32 cellular contexts compared by ENCODE assay signal in the genomic region with DNA sequence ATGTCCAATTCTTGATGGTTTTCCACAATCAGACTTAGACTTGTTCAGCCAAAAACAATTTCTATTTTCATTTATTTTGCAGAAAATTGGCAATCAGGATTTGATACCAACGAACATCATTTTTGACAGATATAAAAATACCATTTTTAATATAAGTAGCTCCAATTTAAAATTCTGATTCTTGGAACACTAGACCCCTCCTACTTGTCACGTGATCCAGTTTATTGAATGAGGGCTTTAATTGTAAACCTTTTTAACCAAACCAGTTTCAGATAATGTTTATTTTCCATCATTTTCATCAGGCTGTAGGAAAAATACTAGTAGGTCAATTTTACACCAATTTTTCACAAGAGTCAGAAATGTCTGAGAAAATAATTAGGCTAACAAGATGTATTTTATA.
DNase-seq lines count a peak whose midpoint lies in the region; ATAC-seq, FAIRE-seq and TF ChIP-seq lines count a peak whose summit lies in the region.
"Had no signal": no experiment of that assay in that cellular context is flagged by ENCODE, and none has a peak within 500 bp of the region (broad histone marks: within the 10 kb centered on the region; RNA-seq: fewer than 3 reads in every experiment).

No MANE protein-coding gene starts in this region.

- 1% methylated on average over 2 of the region's 2 CpGs for WGBS in HepG2 (ENCODE audit: low lambda C conversion rate)
- 39% methylated on average over 2 of the region's 2 CpGs for WGBS in right lobe of liver (ENCODE audit: insufficient coverage, low coverage, low lambda C conversion rate, missing lambda C conversion rate)
- 0% methylated on average over 2 of the region's 2 CpGs for WGBS in GM12878 (ENCODE audit: insufficient coverage, insufficient replicate concordance, low lambda C conversion rate, missing lambda C conversion rate)
- 9% methylated on average over 2 of the region's 2 CpGs for WGBS in K562 (ENCODE audit: insufficient coverage, low coverage, missing lambda C conversion rate)

- H3K9me1 ChIP-seq in K562 (ENCODE audit: control insufficient read depth, insufficient read depth, low read length) = no peaks in the 10 kb centered on the region

- POLR2A ChIA-PET in HepG2 (lab: Yijun Ruan, JAX) = no interaction called here
- POLR2A ChIA-PET in GM12878 (lab: Charles Lee) = no interaction called here
- POLR2A ChIA-PET in K562 (lab: Yijun Ruan, JAX) = no interaction called here

- no peak overlapping the region for H3K27ac ChIP-seq in HepG2 (ENCODE audit: extremely low read length, insufficient read depth, low read length)
- H3K27ac ChIP-seq in right lobe of liver = no peak overlapping the region
- H3K27ac ChIP-seq in GM12878 (ENCODE audit: control insufficient read depth, insufficient read depth) = no peak overlapping the region
- H3K27ac ChIP-seq in K562 (ENCODE audit: extremely low read depth, low read depth, low read length) = no peak overlapping the region
- H3K27ac ChIP-seq: 22Rv1; A549; BLaER1; BLaER1 treated with 17β-estradiol and CSF1 and Interleukin-3, amounts not matched to agents 10 nM and 100 nM; C4-2B had no signal

- TF ChIP-seq RAD21 in HepG2 (CRISPR knock-in tag; IDR thresholded peaks at IDR 0.05) = no peak
- TF ChIP-seq RAD21 in GM12878 (IDR thresholded peaks at IDR 0.05; ENCODE audit: insufficient read depth, low read depth, low read length) = no peak
- TF ChIP-seq RAD21 in K562 (CRISPR knock-in tag; conservative IDR thresholded peaks at IDR 0.05 in 1 of 2, IDR thresholded peaks at IDR 0.05 in 1 of 2) = no peak

- RAD21 ChIA-PET in GM12878 (lab: Charles Lee; ENCODE audit: unreplicated experiment) = no interaction called here

- intact Hi-C loops in HepG2 (cut with micrococcal nuclease; ENCODE audit: unreplicated experiment) = no loop called here
- intact Hi-C loops in right lobe of liver (cut with DNase I) = no loop called here
- intact Hi-C loops in GM12878 (cut with micrococcal nuclease; ENCODE audit: unreplicated experiment) = no loop called here
- intact Hi-C loops in K562 (cut with micrococcal nuclease) = no loop called here

- H3K4me3 ChIP-seq in HepG2 (replicated peaks in 1 of 3; ENCODE audit: insufficient read depth in 1 of 3, low read depth in 2 of 3, low read length in 3 of 3) (no peak overlapping the region), right lobe of liver (no peak overlapping the region), GM12878 (no peak overlapping the region), K562 (no peak overlapping the region), H7 (ENCODE audit: insufficient read depth, low read depth, low read length) (no peak overlapping the region)
- H3K4me3 ChIP-seq: A549; BLaER1; BLaER1 treated with 17β-estradiol and CSF1 and Interleukin-3, amounts not matched to agents 10 nM and 100 nM had no signal

- no peak for ATAC-seq in HepG2
- no peak for ATAC-seq in right lobe of liver
- no peak for ATAC-seq in GM12878
- no peak for ATAC-seq in K562
- ATAC-seq: A549; CD8-positive, alpha-beta T cell had no signal

- H3K9me3 ChIP-seq in HepG2 (ENCODE audit: low read length) (no peaks in the 10 kb centered on the region), right lobe of liver (no peaks in the 10 kb centered on the region), GM12878 (replicated peaks; ENCODE audit: control insufficient read depth, insufficient read depth, low read length) (no peaks in the 10 kb centered on the region), K562 (replicated peaks; ENCODE audit: control insufficient read depth, insufficient read depth, low read depth, low read length) (no peaks in the 10 kb centered on the region)
- H3K9me3 ChIP-seq: A549; BE2C; BLaER1; BLaER1 treated with 17β-estradiol and CSF1 and Interleukin-3, amounts not matched to agents 10 nM and 100 nM; Caco-2 had no signal

- TF ChIP-seq CTCF in HepG2 (CRISPR knock-in tag; IDR thresholded peaks at IDR 0.05) (no peak), right lobe of liver (IDR thresholded peaks at IDR 0.05) (no peak), GM12878 (IDR thresholded peaks at IDR 0.05 in 2 of 3, conservative IDR thresholded peaks at IDR 0.05 in 1 of 3; ENCODE audit: control insufficient read depth in 2 of 3, extremely low read depth in 1 of 3, insufficient read depth in 1 of 3, low read depth in 3 of 3, low read length in 3 of 3) (no peak), K562 (IDR thresholded peaks at IDR 0.05 in 2 of 3, conservative IDR thresholded peaks at IDR 0.05 in 1 of 3; ENCODE audit: insufficient read depth in 2 of 3, low read depth in 1 of 3, low read length in 3 of 3) (no peak)

- BruUV-seq in HepG2 (replicated peaks; lab: Mats Ljungman, UMichigan) (no TSS peak), GM12878 (replicated peaks; lab: Mats Ljungman, UMichigan) (no TSS peak), K562 (replicated peaks; lab: Mats Ljungman, UMichigan) (no TSS peak)

- FAIRE-seq in HepG2 (lab: Jason Lieb, UNC) = no peak
- FAIRE-seq in GM12878 (lab: Jason Lieb, UNC) = no peak
- FAIRE-seq in K562 (lab: Jason Lieb, UNC) = no peak
- FAIRE-seq: A204.1, A549 had no signal

- H3K79me2 ChIP-seq in HepG2 (ENCODE audit: insufficient read depth, low read length) (no peaks in the 10 kb centered on the region), GM12878 (ENCODE audit: control insufficient read depth, insufficient read depth, low read length) (no peaks in the 10 kb centered on the region), K562 (ENCODE audit: control insufficient read depth, insufficient read depth, low read length) (no peaks in the 10 kb centered on the region)

- CTCF ChIA-PET in HepG2 (lab: Yijun Ruan, JAX; ENCODE audit: low intra/inter-chr PET ratio, low total read pairs) = no interaction called here
- CTCF ChIA-PET in GM12878 (lab: Yijun Ruan, JAX) = no interaction called here
- CTCF ChIA-PET in K562 (lab: Yijun Ruan, JAX; ENCODE audit: low intra/inter-chr PET ratio) = no interaction called here

- H3K9ac ChIP-seq in HepG2 (ENCODE audit: insufficient read depth, low read depth, low read length) (no peak overlapping the region), GM12878 (ENCODE audit: control insufficient read depth, insufficient read depth, low read length) (no peak overlapping the region), K562 (ENCODE audit: insufficient read depth in 1 of 2, low read depth in 2 of 2, low read length in 2 of 2) (no peak overlapping the region)
- H3K9ac ChIP-seq: BLaER1; BLaER1 treated with 17β-estradiol and CSF1 and Interleukin-3, amounts not matched to agents 10 nM and 100 nM had no signal

- H4K20me1 ChIP-seq in HepG2 (ENCODE audit: insufficient read depth, low read length) = no peaks in the 10 kb centered on the region
- no peaks in the 10 kb centered on the region for H4K20me1 ChIP-seq in GM12878 (ENCODE audit: control insufficient read depth, insufficient read depth)
- H4K20me1 ChIP-seq in K562 (replicated peaks; ENCODE audit: control insufficient read depth, insufficient read depth, low read length) = no peaks in the 10 kb centered on the region
- H4K20me1 ChIP-seq: BLaER1; BLaER1 treated with 17β-estradiol and CSF1 and Interleukin-3, amounts not matched to agents 10 nM and 100 nM had no signal

- TF ChIP-seq EP300 in HepG2 (IDR thresholded peaks at IDR 0.05; ENCODE audit: low read depth in 2 of 2, low read length in 2 of 2) (no peak), HepG2 (CRISPR knock-in tag; IDR thresholded peaks at IDR 0.05; ENCODE audit: borderline replicate concordance) (no peak), GM12878 (IDR thresholded peaks at IDR 0.05; ENCODE audit: borderline replicate concordance in 1 of 2, control insufficient read depth in 1 of 2, low read depth in 2 of 2, low read length in 2 of 2) (no peak), K562 (IDR thresholded peaks at IDR 0.05; ENCODE audit: low read length) (no peak)

- no peak for TF ChIP-seq POLR2A in HepG2 (IDR thresholded peaks at IDR 0.05; ENCODE audit: insufficient read depth in 1 of 2, low read depth in 2 of 2, low read length in 2 of 2)
- TF ChIP-seq POLR2A in right lobe of liver (IDR thresholded peaks at IDR 0.05) = no peak
- TF ChIP-seq POLR2A in GM12878 (IDR thresholded peaks at IDR 0.05; ENCODE audit: low read depth, low read length) = no peak
- no peak for TF ChIP-seq POLR2A in K562 (conservative IDR thresholded peaks at IDR 0.05)

- H3K4me1 ChIP-seq in HepG2 (ENCODE audit: insufficient read depth, low read length) (no peaks in the 10 kb centered on the region), right lobe of liver (no peaks in the 10 kb centered on the region), GM12878 (ENCODE audit: control insufficient read depth, insufficient read depth, low read length) (no peaks in the 10 kb centered on the region), K562 (replicated peaks in 1 of 2; ENCODE audit: control insufficient read depth in 2 of 2, insufficient read depth in 2 of 2, low read length in 2 of 2) (no peaks in the 10 kb centered on the region)
- H3K4me1 ChIP-seq: A549; BE2C; BLaER1; BLaER1 treated with 17β-estradiol and CSF1 and Interleukin-3, amounts not matched to agents 10 nM and 100 nM; Caco-2 had no signal

- no peak overlapping the region for H2AFZ ChIP-seq in HepG2 (ENCODE audit: low read length)
- no peak overlapping the region for H2AFZ ChIP-seq in GM12878 (ENCODE audit: control insufficient read depth, low read depth, low read length)
- H2AFZ ChIP-seq in K562 (ENCODE audit: low read depth, low read length) = no peak overlapping the region

- H3K27me3 ChIP-seq in HepG2 (ENCODE audit: control insufficient read depth in 1 of 2, insufficient read depth in 2 of 2, low read length in 2 of 2) = no peaks in the 10 kb centered on the region
- H3K27me3 ChIP-seq in right lobe of liver = no peaks in the 10 kb centered on the region
- H3K27me3 ChIP-seq in GM12878 (replicated peaks in 1 of 2; ENCODE audit: control insufficient read depth in 2 of 2, insufficient read depth in 2 of 2, low read length in 1 of 2) = no peaks in the 10 kb centered on the region
- no peaks in the 10 kb centered on the region for H3K27me3 ChIP-seq in K562 (ENCODE audit: control insufficient read depth in 2 of 2, insufficient read depth in 2 of 2, low read length in 2 of 2)
- H3K27me3 ChIP-seq in H7 (ENCODE audit: control insufficient read depth, insufficient read depth, low read length) = no peaks in the 10 kb centered on the region
- H3K27me3 ChIP-seq: BE2C; BLaER1; BLaER1 treated with 17β-estradiol and CSF1 and Interleukin-3, amounts not matched to agents 10 nM and 100 nM had no signal

- H3K36me3 ChIP-seq in HepG2 (replicated peaks in 1 of 2; ENCODE audit: control insufficient read depth in 1 of 2, insufficient read depth in 2 of 2, low read length in 2 of 2) (no peaks in the 10 kb centered on the region), right lobe of liver (no peaks in the 10 kb centered on the region), GM12878 (ENCODE audit: control insufficient read depth in 2 of 2, insufficient read depth in 2 of 2, low read length in 1 of 2) (no peaks in the 10 kb centered on the region), K562 (ENCODE audit: control insufficient read depth, insufficient read depth, low read length) (no peaks in the 10 kb centered on the region), H7 (replicated peaks; ENCODE audit: control insufficient read depth, insufficient read depth, low read length) (no peaks in the 10 kb centered on the region)
- H3K36me3 ChIP-seq: BE2C; BLaER1; BLaER1 treated with 17β-estradiol and CSF1 and Interleukin-3, amounts not matched to agents 10 nM and 100 nM had no signal

- SMC1A ChIA-PET in GM12878 (lab: Charles Lee; ENCODE audit: uncharacterized antibody, unreplicated experiment) = no interaction called here

- in situ Hi-C loops in HepG2 (cut with HindIII; ENCODE audit: extremely low pct_ligation_motif_present, low pct_unique_long_range_greater_than_20kb) (no loop called here), GM12878 (cut with MboI) (no loop called here), K562 (cut with MboI) (no loop called here)

- DNase-seq in HepG2 (ENCODE audit: low spot score) (no peak), right lobe of liver (no peak), GM12878 (ENCODE audit: low read depth, low spot score) (no peak), K562 (ENCODE audit: extremely low read depth in 1 of 4, low spot score in 3 of 4) (no peak), H7 (no peak), NCI-H1930 (lab: John Stamatoyannopoulos, UW) (no peak)
- DNase-seq: 8988T; ACHN; AML-193; BE2C; C1 segment of cervical spinal cord; Caco-2; Calu3; CD4-positive, alpha-beta memory T cell; CD4-positive, alpha-beta T cell; CD4-positive, CD25-positive, alpha-beta regulatory T cell; CD8-positive, alpha-beta memory T cell; CD8-positive, alpha-beta T cell; COR-L47; DMS 273 treated with DMSO at 0.1 percent for 48 hours; DMS153; DMS53; DMS79; DMS79 treated with DMSO at 0.1 percent for 48 hours; DND-41; EL had no signal

- no peak overlapping the region for H3K4me2 ChIP-seq in HepG2 (ENCODE audit: low read depth, low read length)
- H3K4me2 ChIP-seq in GM12878 (ENCODE audit: control insufficient read depth, insufficient read depth) = no peak overlapping the region
- H3K4me2 ChIP-seq in K562 (ENCODE audit: insufficient read depth, low read length) = no peak overlapping the region
- H3K4me2 ChIP-seq: A549; BLaER1; BLaER1 treated with 17β-estradiol and CSF1 and Interleukin-3, amounts not matched to agents 10 nM and 100 nM had no signal
